25 cellular contexts compared by ENCODE assay signal in genomic region chr18:12872408-12872807, GRCh38. TPM values are rescaled to one million over a fixed set of nuclear protein-coding genes. Genes with fewer than 3 reads are reported as not detected.
DNase-seq lines count a peak whose midpoint lies in the region; ATAC-seq and TF ChIP-seq lines count a peak whose summit lies in the region.
"Had no signal": no experiment of that assay in that cellular context is flagged by ENCODE, and none has a peak within 500 bp of the region (broad histone marks: within the 10 kb centered on the region; RNA-seq: fewer than 3 reads in every experiment).

No MANE protein-coding gene starts in this region.

- H3K9me2 ChIP-seq in PC-9 (ENCODE audit: insufficient read depth), result no peaks in the 10 kb centered on the region

- no peak overlapping the region for H3K4me3 ChIP-seq in CD8-positive, alpha-beta memory T cell (ENCODE audit: low read length)
- H3K4me3 ChIP-seq in PC-9 (no peak overlapping the region), Peyer's patch (no peak overlapping the region), adrenal gland (no peak overlapping the region)
- H3K4me3 ChIP-seq: GM23338, HAP-1, MG63 had no signal

- H3K27me3 Mint-ChIP-seq in CD4-positive, alpha-beta T cell, result no peaks in the 10 kb centered on the region
- no peaks in the 10 kb centered on the region for H3K27me3 Mint-ChIP-seq in CD8-positive, alpha-beta memory T cell
- H3K27me3 Mint-ChIP-seq in naive thymus-derived CD8-positive, alpha-beta T cell, result no peaks in the 10 kb centered on the region

- no peak for DNase-seq in CD4-positive, alpha-beta T cell
- DNase-seq in CD8-positive, alpha-beta memory T cell, result no peak
- DNase-seq in PC-9 (no peak), Peyer's patch (no peak), adrenal gland (no peak)
- no peak for DNase-seq in naive thymus-derived CD8-positive, alpha-beta T cell
- DNase-seq: C1 segment of cervical spinal cord; CD8-positive, alpha-beta T cell; DMS 273 treated with DMSO at 0.1 percent for 48 hours; DMS79; GF-D8; HFFc6; KG1; MG63; NCI-H1105 treated with DMSO at 0.1 percent for 48 hours; NCI-H146; NCI-H1930; NCI-H2107; NCI-H524 treated with DMSO at 0.1 percent for 48 hours; NCI-H774; SHP77 had no signal

- no peak overlapping the region for H3K27ac ChIP-seq in CD4-positive, alpha-beta T cell (ENCODE audit: low read depth, low read length)
- H3K27ac ChIP-seq in CD8-positive, alpha-beta memory T cell (ENCODE audit: low read depth, low read length), result no peak overlapping the region
- H3K27ac ChIP-seq in PC-9, result 0 out of 2 replicates have a peak overlapping the region, but pooled peaks have one; percentile 4
- H3K27ac ChIP-seq in Peyer's patch, result no peak overlapping the region
- H3K27ac ChIP-seq in adrenal gland, result no peak overlapping the region
- H3K27ac ChIP-seq: RWPE1 had no signal

- CTCF ChIA-PET in CD4-positive, alpha-beta T cell (lab: Charles Lee), result no interaction called here
- CTCF ChIA-PET in CD8-positive, alpha-beta memory T cell (lab: Charles Lee), result interaction anchor here (1.6 kb wide), 1 partner anchor 62 kb away, joined by 4 read pairs; no protein-coding TSS in a partner anchor
- CTCF ChIA-PET in PC-9 (lab: Charles Lee), result no interaction called here

- intact Hi-C loops in CD4-positive, alpha-beta T cell (cut with DNase I, micrococcal nuclease), result no loop called here
- intact Hi-C loops in PC-9 (cut with micrococcal nuclease; ENCODE audit: unreplicated experiment), result no loop called here
- intact Hi-C loops in adrenal gland (cut with DNase I), result no loop called here

- no peaks in the 10 kb centered on the region for H3K9me3 Mint-ChIP-seq in CD4-positive, alpha-beta T cell
- no peaks in the 10 kb centered on the region for H3K9me3 Mint-ChIP-seq in CD8-positive, alpha-beta memory T cell
- H3K9me3 Mint-ChIP-seq in naive thymus-derived CD8-positive, alpha-beta T cell, result no peaks in the 10 kb centered on the region
- H3K9me3 Mint-ChIP-seq: CD8-positive, alpha-beta T cell; HFFc6 had no signal

- no TSS peak for BruUV-seq in PC-9 (replicated peaks; lab: Mats Ljungman, UMichigan)

- TF ChIP-seq CTCF in CD4-positive, alpha-beta T cell (IDR thresholded peaks at IDR 0.05), result no peak
- TF ChIP-seq CTCF in PC-9 (conservative IDR thresholded peaks at IDR 0.05), result no peak
- no peak for TF ChIP-seq CTCF in Peyer's patch (IDR thresholded peaks at IDR 0.05)
- TF ChIP-seq CTCF in adrenal gland (IDR thresholded peaks at IDR 0.05), result no peak

- H3K27ac Mint-ChIP-seq in CD4-positive, alpha-beta T cell, result peak overlapping the region; percentile 47
- H3K27ac Mint-ChIP-seq in CD8-positive, alpha-beta memory T cell, result peak overlapping the region in 5 of 8 donors; percentile 25 to 71 (median 59)
- H3K27ac Mint-ChIP-seq in naive thymus-derived CD8-positive, alpha-beta T cell, result peak overlapping the region in 6 of 10 donors; percentile 3 to 72 (median 60)
- H3K27ac Mint-ChIP-seq: CD8-positive, alpha-beta T cell; GM23338; HFFc6 had no signal

- peaks cover 19% of the 10 kb centered on the region for H4K20me1 ChIP-seq in PC-9 (ENCODE audit: insufficient read depth)

- ATAC-seq in CD4-positive, alpha-beta T cell (ENCODE audit: poor library complexity), result no peak
- ATAC-seq in naive thymus-derived CD8-positive, alpha-beta T cell, result no peak
- ATAC-seq in HG02938 (IDR thresholded peaks at IDR 0.05; ENCODE audit: unreplicated experiment), result no peak
- ATAC-seq: CD8-positive, alpha-beta T cell; GM23338 had no signal

- H3K36me3 ChIP-seq in CD8-positive, alpha-beta memory T cell (ENCODE audit: insufficient read depth, low read length), result no peaks in the 10 kb centered on the region
- H3K36me3 ChIP-seq in PC-9 (ENCODE audit: low read depth) (peaks cover 3% of the 10 kb centered on the region; the same call in 1 of the 2 replicates), Peyer's patch (no peaks in the 10 kb centered on the region), adrenal gland (replicated peaks in 1 of 2) (no peaks in the 10 kb centered on the region)
- H3K36me3 ChIP-seq: HAP-1 had no signal

- H3K36me3 Mint-ChIP-seq in CD4-positive, alpha-beta T cell (ENCODE audit: low read depth), result peaks cover 17% of the 10 kb centered on the region
- peaks cover 5 to 13% (median 6%) of the 10 kb centered on the region in 3 donors for H3K36me3 Mint-ChIP-seq in CD8-positive, alpha-beta memory T cell
- peaks cover 0 to 13% (median 8%) of the 10 kb centered on the region in 3 donors for H3K36me3 Mint-ChIP-seq in naive thymus-derived CD8-positive, alpha-beta T cell

- H3K4me2 ChIP-seq in PC-9, result no peak overlapping the region
- H3K4me2 ChIP-seq: GM23338 had no signal

- H3K4me1 ChIP-seq in CD8-positive, alpha-beta memory T cell (ENCODE audit: insufficient read depth, low read length), result peaks cover 6% of the 10 kb centered on the region
- no peaks in the 10 kb centered on the region for H3K4me1 ChIP-seq in PC-9 (replicated peaks; ENCODE audit: insufficient read depth)
- H3K4me1 ChIP-seq in Peyer's patch, result no peaks in the 10 kb centered on the region
- H3K4me1 ChIP-seq in adrenal gland (replicated peaks in 1 of 2), result no peaks in the 10 kb centered on the region

- WGBS in adrenal gland, 4 donors, result 61 to 75% (median 71%) methylated on average over 5 of the region's 5 CpGs

- peaks cover 42% of the 10 kb centered on the region for H3K4me1 Mint-ChIP-seq in CD4-positive, alpha-beta T cell (ENCODE audit: low read depth)
- peaks cover 29 to 45% (median 44%) of the 10 kb centered on the region in 3 donors for H3K4me1 Mint-ChIP-seq in CD8-positive, alpha-beta memory T cell
- H3K4me1 Mint-ChIP-seq in naive thymus-derived CD8-positive, alpha-beta T cell, result peaks cover 20 to 39% (median 33%) of the 10 kb centered on the region in 4 donors

- no peaks in the 10 kb centered on the region for H3K27me3 ChIP-seq in CD4-positive, alpha-beta T cell (ENCODE audit: control insufficient read depth, insufficient read depth, low read length)
- H3K27me3 ChIP-seq in CD8-positive, alpha-beta memory T cell (ENCODE audit: insufficient read depth, low read length, poor library complexity, severe bottlenecking), result no peaks in the 10 kb centered on the region
- H3K27me3 ChIP-seq in PC-9 (ENCODE audit: insufficient read depth, low read depth) (no peaks in the 10 kb centered on the region), Peyer's patch (no peaks in the 10 kb centered on the region), adrenal gland (no peaks in the 10 kb centered on the region)
- H3K27me3 ChIP-seq: MG63 had no signal

- H3K79me2 ChIP-seq in PC-9 (ENCODE audit: low read depth), result peaks cover 65% of the 10 kb centered on the region

- H3F3A ChIP-seq in PC-9 (ENCODE audit: insufficient read depth, low read depth), result peaks cover 9% of the 10 kb centered on the region; the same call in 1 of the 2 replicates

- H3K4me3 Mint-ChIP-seq in CD4-positive, alpha-beta T cell, result no peak overlapping the region
- no peak overlapping the region for H3K4me3 Mint-ChIP-seq in CD8-positive, alpha-beta memory T cell
- no peak overlapping the region for H3K4me3 Mint-ChIP-seq in naive thymus-derived CD8-positive, alpha-beta T cell
- H3K4me3 Mint-ChIP-seq: CD8-positive, alpha-beta T cell; GM23338; HFFc6 had no signal

- POLR2A ChIA-PET in CD4-positive, alpha-beta T cell (lab: Charles Lee), result interaction anchor here (2.8 kb wide), 1 partner anchor 11 kb away, joined by 9 read pairs; the partner anchor contains the start of gene PTPN2
- POLR2A ChIA-PET in CD8-positive, alpha-beta memory T cell (lab: Charles Lee), result no interaction called here
- POLR2A ChIA-PET in PC-9 (lab: Charles Lee; ENCODE audit: unreplicated experiment), result no interaction called here
- POLR2A ChIA-PET in naive thymus-derived CD8-positive, alpha-beta T cell (lab: Charles Lee), result no interaction called here

- no peak overlapping the region for H2AFZ ChIP-seq in PC-9
- H2AFZ ChIP-seq: GM23338 had no signal

- H3K9me3 ChIP-seq in CD4-positive, alpha-beta T cell (ENCODE audit: control insufficient read depth, low read length), result no peaks in the 10 kb centered on the region
- no peaks in the 10 kb centered on the region for H3K9me3 ChIP-seq in CD8-positive, alpha-beta memory T cell (ENCODE audit: low read length)
- H3K9me3 ChIP-seq in PC-9 (ENCODE audit: insufficient read depth, low read depth), result 0 out of 2 replicates have a peak, but pooled peaks cover 4% of the 10 kb centered on the region
- no peaks in the 10 kb centered on the region for H3K9me3 ChIP-seq in Peyer's patch
- no peaks in the 10 kb centered on the region for H3K9me3 ChIP-seq in adrenal gland (replicated peaks in 1 of 3)
- H3K9me3 ChIP-seq: MG63 had no signal

- TF ChIP-seq POLR2A in Peyer's patch (IDR thresholded peaks at IDR 0.05) (no peak), adrenal gland (IDR thresholded peaks at IDR 0.05) (no peak)

RNA-seq across cellular contexts. Expression of gene PTPN2, which starts 11.6 kb away (rescaled TPM):
- total RNA-seq in CD4-positive, alpha-beta T cell, result 10 to 100 TPM; 49.4 to 53.8 TPM
- total RNA-seq in CD8-positive, alpha-beta memory T cell, result 10 to 100 TPM; 52.6 to 60.3 TPM
- polyA plus RNA-seq in CD8-positive, alpha-beta memory T cell, result 91.9 TPM
- total RNA-seq in PC-9 (2021) (77.2 and 78.1 TPM in 2 replicates), Peyer's patch (10 to 100 TPM; 28.9 to 43.7 (median 29.3) TPM), adrenal gland (10 to 100 TPM; 13.1 to 38.6 (median 30.4) TPM)
- 10 to 100 TPM; 62.7 to 71.7 TPM for total RNA-seq in naive thymus-derived CD8-positive, alpha-beta T cell
- 10 to 100 TPM; 71.4 to 76.1 (median 74.2) TPM for polyA plus RNA-seq in naive thymus-derived CD8-positive, alpha-beta T cell
- polyA plus RNA-seq in adrenal gland, result 10 to 100 TPM; 20.9 to 60.4 (median 36.4) TPM
